ENCODE assay signal across 8 cellular contexts in the genomic region with DNA sequence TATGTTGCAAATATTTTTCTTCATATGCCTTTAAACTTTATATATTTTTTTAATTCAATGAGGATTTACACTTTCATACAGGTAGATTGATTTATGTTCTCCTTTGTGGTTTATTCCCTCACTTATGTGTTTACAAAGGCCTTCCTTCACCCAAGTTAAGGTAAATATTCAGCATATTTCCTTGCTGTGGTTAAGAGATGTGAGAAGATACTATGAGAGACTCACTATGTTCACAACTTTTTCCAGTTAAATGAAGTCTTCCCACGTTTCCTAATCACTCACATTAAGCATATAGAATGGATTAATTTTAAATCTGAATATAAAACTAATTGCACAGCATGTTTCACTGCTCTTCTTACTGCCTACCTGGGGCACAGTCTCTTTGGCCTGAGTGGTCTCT.
A peak's percentile ranks its signal among the peaks of the same experiment; 100 is the strongest.
DNase-seq lines count a peak whose midpoint lies in the region; ATAC-seq and TF ChIP-seq lines count a peak whose summit lies in the region.

No MANE protein-coding gene starts in this region.

- peak overlapping the region; percentile 49 for H3K4me3 ChIP-seq in RWPE2 (ENCODE audit: severe bottlenecking)
- H3K4me3 ChIP-seq in fibroblast of mammary gland (ENCODE audit: control insufficient read depth, low read depth, low read length) = peak overlapping the region; percentile 77
- peak overlapping the region; percentile 74 for H3K4me3 ChIP-seq in skeletal muscle cell (ENCODE audit: low read depth, low read length)

- no peaks in the 10 kb centered on the region for H3K9me3 ChIP-seq in RWPE2 (ENCODE audit: severe bottlenecking)

- peak; percentile 31 for ATAC-seq in GM21528 (IDR thresholded peaks at IDR 0.05; ENCODE audit: low FRiP score, unreplicated experiment)
- peak; percentile 13; the same call in 2 of the 3 replicates for ATAC-seq in RWPE2 (ENCODE audit: low read depth)
- no peak for ATAC-seq in HG03097 (IDR thresholded peaks at IDR 0.05; ENCODE audit: low FRiP score, unreplicated experiment)
- ATAC-seq in HG03045 (IDR thresholded peaks at IDR 0.05; ENCODE audit: unreplicated experiment) = no peak

- TF ChIP-seq CTCF in RWPE2 (IDR thresholded peaks at IDR 0.05; ENCODE audit: poor library complexity, severe bottlenecking) (no peak), fibroblast of mammary gland (conservative IDR thresholded peaks at IDR 0.05; ENCODE audit: control insufficient read depth, insufficient read depth, low read depth, low read length) (no peak)

- no peaks in the 10 kb centered on the region for H3K4me1 ChIP-seq in RWPE2 (ENCODE audit: insufficient read depth, poor library complexity, severe bottlenecking)

- DNase-seq in RWPE2 (ENCODE audit: low spot score) (no peak), fibroblast of mammary gland (ENCODE audit: low read depth) (no peak), skeletal muscle cell (ENCODE audit: low read depth) (no peak), NCI-H2107 (lab: John Stamatoyannopoulos, UW) (no peak), NCI-H128 (lab: John Stamatoyannopoulos, UW; ENCODE audit: unreplicated experiment) (no peak)

- no peaks in the 10 kb centered on the region for H3K27me3 ChIP-seq in RWPE2 (ENCODE audit: insufficient read depth, poor library complexity, severe bottlenecking)

- H3K27ac ChIP-seq in RWPE2 (ENCODE audit: poor library complexity, severe bottlenecking) = no peak overlapping the region

- H3K36me3 ChIP-seq in RWPE2 (ENCODE audit: low read depth) = no peaks in the 10 kb centered on the region

Comparison
In these comparisons a context has a peak if more than half of its experiments do, and no peak if none do; other contexts are left out.
1. ATAC-seq: peak in GM21528 (single experiment) and RWPE2 (single experiment); none in HG03097 (single experiment) and HG03045 (single experiment).
2. Peak in every context shown above with its lines, with median percentiles within 50 percentile points of each other: H3K4me3 ChIP-seq.